2 cellular contexts compared by ENCODE assay signal in the genomic region with DNA sequence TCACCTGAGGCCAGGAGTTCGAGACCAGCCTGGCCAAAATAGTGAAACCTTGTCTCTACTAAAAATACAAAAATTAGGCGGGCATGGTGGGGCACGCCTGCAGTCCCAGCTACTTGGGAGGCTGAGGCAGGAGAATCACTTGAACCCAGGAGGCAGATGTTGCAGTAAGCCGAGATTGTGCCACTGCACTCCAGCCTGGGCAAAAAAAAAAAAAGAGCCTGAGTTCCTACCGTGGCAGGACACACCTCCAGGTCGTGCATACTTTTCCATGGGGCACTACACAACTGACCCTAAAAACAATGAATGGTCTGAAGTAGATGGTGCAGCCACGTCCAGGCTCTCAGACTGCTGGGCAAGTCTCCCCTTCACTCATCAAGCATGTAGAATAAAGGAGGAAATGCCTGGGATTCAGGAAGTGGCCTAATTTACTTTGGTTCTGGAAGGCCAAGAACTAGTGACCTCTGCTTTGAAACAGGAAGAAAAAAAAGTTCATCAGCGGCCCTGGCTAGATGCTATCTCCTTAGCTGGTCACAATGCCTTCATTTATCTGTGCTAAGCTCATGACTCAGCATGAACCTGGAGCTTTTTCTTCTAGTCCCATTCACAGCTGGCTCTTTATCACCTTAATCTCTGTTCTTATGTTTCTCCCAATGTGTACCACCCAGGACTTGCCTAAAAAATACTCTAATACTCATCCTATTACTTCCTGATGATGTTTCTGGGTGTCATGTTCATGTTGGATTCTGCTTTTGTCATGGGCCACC.
TF ChIP-seq lines count a peak whose summit lies in the region.

No MANE protein-coding gene starts in this region.

TF ChIP-seq in K562, 482 proteins besides CTCF, POLR2A, EP300 and RAD21 (continued from another document and continues in another):
- TF ChIP-seq MAFF (IDR thresholded peaks at IDR 0.05; ENCODE audit: low read length) (peak; percentile 90), SREBF2 (CRISPR knock-in tag; IDR thresholded peaks at IDR 0.05) (no peak), NFIC (IDR thresholded peaks at IDR 0.05) (no peak), SMARCA4 (IDR thresholded peaks at IDR 0.05) (peak; percentile 91), ZFP36 (IDR thresholded peaks at IDR 0.05; ENCODE audit: low read depth, low read length, partially characterized antibody) (no peak), ZNF584 (CRISPR knock-in tag; IDR thresholded peaks at IDR 0.05; ENCODE audit: low read depth) (no peak), DLX4 (CRISPR knock-in tag; IDR thresholded peaks at IDR 0.05) (no peak), ILF3 (IDR thresholded peaks at IDR 0.05; ENCODE audit: borderline replicate concordance) (no peak), DDX20 (tag; IDR thresholded peaks at IDR 0.05; ENCODE audit: low read depth) (0 out of 2 replicates have a peak, but pooled peaks have one; percentile 19), PURB (CRISPR knock-in tag; IDR thresholded peaks at IDR 0.05; ENCODE audit: low read depth) (no peak), ETV1 (tag; conservative IDR thresholded peaks at IDR 0.05; ENCODE audit: low read depth) (peak; percentile 57; the same call in 1 of the 2 replicates), NCOA2 (IDR thresholded peaks at IDR 0.05; ENCODE audit: partially characterized antibody in 2 of 2) (no peak), WHSC1 (IDR thresholded peaks at IDR 0.05; ENCODE audit: low read length) (no peak), TGIF2 (CRISPR knock-in tag; IDR thresholded peaks at IDR 0.05) (no peak), MTA2 (IDR thresholded peaks at IDR 0.05; ENCODE audit: low read depth) (0 out of 2 replicates have a peak, but pooled peaks have one; percentile 30), ZZZ3 (IDR thresholded peaks at IDR 0.05) (no peak), SAFB (IDR thresholded peaks at IDR 0.05; ENCODE audit: borderline replicate concordance, low read depth, low read length) (no peak), SMARCE1 (IDR thresholded peaks at IDR 0.05) (peak; percentile 93), GATAD2A (IDR thresholded peaks at IDR 0.05) (0 out of 2 replicates have a peak, but pooled peaks have one; percentile 54), TRIM28 (IDR thresholded peaks at IDR 0.05) (no peak), HNRNPK (IDR thresholded peaks at IDR 0.05; ENCODE audit: low read depth, low read length, poor library complexity, severe bottlenecking) (no peak), ZNF830 (CRISPR knock-in tag; IDR thresholded peaks at IDR 0.05) (no peak), ZNF778 (CRISPR knock-in tag; IDR thresholded peaks at IDR 0.05) (no peak), ZBTB33 (CRISPR knock-in tag; IDR thresholded peaks at IDR 0.05) (no peak), DIDO1 (tag; IDR thresholded peaks at IDR 0.05; ENCODE audit: low read depth) (no peak)
- TF ChIP-seq, protein P1, sequence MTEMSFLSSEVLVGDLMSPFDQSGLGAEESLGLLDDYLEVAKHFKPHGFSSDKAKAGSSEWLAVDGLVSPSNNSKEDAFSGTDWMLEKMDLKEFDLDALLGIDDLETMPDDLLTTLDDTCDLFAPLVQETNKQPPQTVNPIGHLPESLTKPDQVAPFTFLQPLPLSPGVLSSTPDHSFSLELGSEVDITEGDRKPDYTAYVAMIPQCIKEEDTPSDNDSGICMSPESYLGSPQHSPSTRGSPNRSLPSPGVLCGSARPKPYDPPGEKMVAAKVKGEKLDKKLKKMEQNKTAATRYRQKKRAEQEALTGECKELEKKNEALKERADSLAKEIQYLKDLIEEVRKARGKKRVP (CRISPR knock-in tag; IDR thresholded peaks at IDR 0.05) = no peak
- TF ChIP-seq, protein P2, sequence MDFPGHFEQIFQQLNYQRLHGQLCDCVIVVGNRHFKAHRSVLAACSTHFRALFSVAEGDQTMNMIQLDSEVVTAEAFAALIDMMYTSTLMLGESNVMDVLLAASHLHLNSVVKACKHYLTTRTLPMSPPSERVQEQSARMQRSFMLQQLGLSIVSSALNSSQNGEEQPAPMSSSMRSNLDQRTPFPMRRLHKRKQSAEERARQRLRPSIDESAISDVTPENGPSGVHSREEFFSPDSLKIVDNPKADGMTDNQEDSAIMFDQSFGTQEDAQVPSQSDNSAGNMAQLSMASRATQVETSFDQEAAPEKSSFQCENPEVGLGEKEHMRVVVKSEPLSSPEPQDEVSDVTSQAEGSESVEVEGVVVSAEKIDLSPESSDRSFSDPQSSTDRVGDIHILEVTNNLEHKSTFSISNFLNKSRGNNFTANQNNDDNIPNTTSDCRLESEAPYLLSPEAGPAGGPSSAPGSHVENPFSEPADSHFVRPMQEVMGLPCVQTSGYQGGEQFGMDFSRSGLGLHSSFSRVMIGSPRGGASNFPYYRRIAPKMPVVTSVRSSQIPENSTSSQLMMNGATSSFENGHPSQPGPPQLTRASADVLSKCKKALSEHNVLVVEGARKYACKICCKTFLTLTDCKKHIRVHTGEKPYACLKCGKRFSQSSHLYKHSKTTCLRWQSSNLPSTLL (IDR thresholded peaks at IDR 0.05) = no peak

TF ChIP-seq in HepG2, 621 proteins besides CTCF, POLR2A, EP300 and RAD21 (continued from another document and continues in another):
- TF ChIP-seq CREB3 (CRISPR knock-in tag; IDR thresholded peaks at IDR 0.05) (no peak), RFXANK (CRISPR knock-in tag; IDR thresholded peaks at IDR 0.05) (peak; percentile 8; the same call in 1 of the 2 replicates), ISX (CRISPR knock-in tag; conservative IDR thresholded peaks at IDR 0.05) (no peak), ZNF713 (CRISPR knock-in tag; IDR thresholded peaks at IDR 0.05) (peak; percentile 81; the same call in 1 of the 2 replicates), NFIB (CRISPR knock-in tag; IDR thresholded peaks at IDR 0.05; ENCODE audit: borderline replicate concordance) (no peak), MTF1 (CRISPR knock-in tag; IDR thresholded peaks at IDR 0.05) (no peak), ZNF510 (CRISPR knock-in tag; IDR thresholded peaks at IDR 0.05; ENCODE audit: low read depth) (0 out of 2 replicates have a peak, but pooled peaks have one; percentile 69), SNRNP70 (IDR thresholded peaks at IDR 0.05; ENCODE audit: low read depth, low read length) (no peak), HNRNPH1 (optimal IDR thresholded peaks at IDR 0.05; ENCODE audit: low read depth, low read length) (no peak), HNRNPK (IDR thresholded peaks at IDR 0.05; ENCODE audit: low read depth, low read length, poor library complexity, severe bottlenecking) (no peak), FOXK2 (IDR thresholded peaks at IDR 0.05) (no peak), NONO (IDR thresholded peaks at IDR 0.05) (no peak), NONO (CRISPR knock-in tag; conservative IDR thresholded peaks at IDR 0.05) (no peak), SALL2 (CRISPR knock-in tag; IDR thresholded peaks at IDR 0.05) (peak; percentile 51; the same call in 1 of the 2 replicates), ZSCAN21 (CRISPR knock-in tag; IDR thresholded peaks at IDR 0.05; ENCODE audit: borderline replicate concordance) (peak; percentile 82), ZNF556 (CRISPR knock-in tag; IDR thresholded peaks at IDR 0.05; ENCODE audit: borderline replicate concordance) (peak; percentile 93; the same call in 1 of the 2 replicates), JUNB (CRISPR knock-in tag; IDR thresholded peaks at IDR 0.05; ENCODE audit: borderline replicate concordance) (peak; percentile 15; the same call in 1 of the 2 replicates), KIAA2018 (CRISPR knock-in tag; IDR thresholded peaks at IDR 0.05; ENCODE audit: borderline replicate concordance) (no peak), RARG (CRISPR knock-in tag; IDR thresholded peaks at IDR 0.05; ENCODE audit: low read depth) (no peak)
- TF ChIP-seq, protein P3, sequence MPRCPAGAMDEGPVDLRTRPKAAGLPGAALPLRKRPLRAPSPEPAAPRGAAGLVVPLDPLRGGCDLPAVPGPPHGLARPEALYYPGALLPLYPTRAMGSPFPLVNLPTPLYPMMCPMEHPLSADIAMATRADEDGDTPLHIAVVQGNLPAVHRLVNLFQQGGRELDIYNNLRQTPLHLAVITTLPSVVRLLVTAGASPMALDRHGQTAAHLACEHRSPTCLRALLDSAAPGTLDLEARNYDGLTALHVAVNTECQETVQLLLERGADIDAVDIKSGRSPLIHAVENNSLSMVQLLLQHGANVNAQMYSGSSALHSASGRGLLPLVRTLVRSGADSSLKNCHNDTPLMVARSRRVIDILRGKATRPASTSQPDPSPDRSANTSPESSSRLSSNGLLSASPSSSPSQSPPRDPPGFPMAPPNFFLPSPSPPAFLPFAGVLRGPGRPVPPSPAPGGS (CRISPR knock-in tag; IDR thresholded peaks at IDR 0.05) = 0 out of 2 replicates have a peak, but pooled peaks have one; percentile 31
- TF ChIP-seq, protein P4, sequence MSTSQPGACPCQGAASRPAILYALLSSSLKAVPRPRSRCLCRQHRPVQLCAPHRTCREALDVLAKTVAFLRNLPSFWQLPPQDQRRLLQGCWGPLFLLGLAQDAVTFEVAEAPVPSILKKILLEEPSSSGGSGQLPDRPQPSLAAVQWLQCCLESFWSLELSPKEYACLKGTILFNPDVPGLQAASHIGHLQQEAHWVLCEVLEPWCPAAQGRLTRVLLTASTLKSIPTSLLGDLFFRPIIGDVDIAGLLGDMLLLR (CRISPR knock-in tag; IDR thresholded peaks at IDR 0.05) = no peak; the same call in 1 of the 2 replicates
- TF ChIP-seq, protein P1 (CRISPR knock-in tag; IDR thresholded peaks at IDR 0.05) = no peak
- TF ChIP-seq, protein P5, sequence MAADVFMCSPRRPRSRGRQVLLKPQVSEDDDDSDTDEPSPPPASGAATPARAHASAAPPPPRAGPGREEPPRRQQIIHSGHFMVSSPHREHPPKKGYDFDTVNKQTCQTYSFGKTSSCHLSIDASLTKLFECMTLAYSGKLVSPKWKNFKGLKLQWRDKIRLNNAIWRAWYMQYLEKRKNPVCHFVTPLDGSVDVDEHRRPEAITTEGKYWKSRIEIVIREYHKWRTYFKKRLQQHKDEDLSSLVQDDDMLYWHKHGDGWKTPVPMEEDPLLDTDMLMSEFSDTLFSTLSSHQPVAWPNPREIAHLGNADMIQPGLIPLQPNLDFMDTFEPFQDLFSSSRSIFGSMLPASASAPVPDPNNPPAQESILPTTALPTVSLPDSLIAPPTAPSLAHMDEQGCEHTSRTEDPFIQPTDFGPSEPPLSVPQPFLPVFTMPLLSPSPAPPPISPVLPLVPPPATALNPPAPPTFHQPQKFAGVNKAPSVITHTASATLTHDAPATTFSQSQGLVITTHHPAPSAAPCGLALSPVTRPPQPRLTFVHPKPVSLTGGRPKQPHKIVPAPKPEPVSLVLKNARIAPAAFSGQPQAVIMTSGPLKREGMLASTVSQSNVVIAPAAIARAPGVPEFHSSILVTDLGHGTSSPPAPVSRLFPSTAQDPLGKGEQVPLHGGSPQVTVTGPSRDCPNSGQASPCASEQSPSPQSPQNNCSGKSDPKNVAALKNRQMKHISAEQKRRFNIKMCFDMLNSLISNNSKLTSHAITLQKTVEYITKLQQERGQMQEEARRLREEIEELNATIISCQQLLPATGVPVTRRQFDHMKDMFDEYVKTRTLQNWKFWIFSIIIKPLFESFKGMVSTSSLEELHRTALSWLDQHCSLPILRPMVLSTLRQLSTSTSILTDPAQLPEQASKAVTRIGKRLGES (CRISPR knock-in tag; IDR thresholded peaks at IDR 0.05; ENCODE audit: borderline replicate concordance) = 0 out of 2 replicates have a peak, but pooled peaks have one; percentile 42
